14 cellular contexts compared by ENCODE assay signal in genomic region chr11:86183694-86184093, GRCh38.
A peak's percentile ranks its signal among the peaks of the same experiment; 100 is the strongest.
DNase-seq lines count a peak whose midpoint lies in the region; ATAC-seq, FAIRE-seq and TF ChIP-seq lines count a peak whose summit lies in the region.
"Had no signal": no experiment of that assay in that cellular context is flagged by ENCODE, and none has a peak within 500 bp of the region (broad histone marks: within the 10 kb centered on the region; RNA-seq: fewer than 3 reads in every experiment).

No MANE protein-coding gene starts in this region.

- TF ChIP-seq RAD21 in A549 (conservative IDR thresholded peaks at IDR 0.05 in 1 of 2, IDR thresholded peaks at IDR 0.05 in 1 of 2): no peak
- TF ChIP-seq RAD21 in HCT116 (IDR thresholded peaks at IDR 0.05; ENCODE audit: low read depth): no peak

- H4K20me1 ChIP-seq in HCT116 (ENCODE audit: insufficient read depth) (no peaks in the 10 kb centered on the region), SU-DHL-6 (ENCODE audit: low read depth, low read length) (no peaks in the 10 kb centered on the region)

- TF ChIP-seq CTCF in A549 (IDR thresholded peaks at IDR 0.05) (no peak), HCT116 (IDR thresholded peaks at IDR 0.05 in 2 of 3, conservative IDR thresholded peaks at IDR 0.05 in 1 of 3; ENCODE audit: borderline replicate concordance in 1 of 3, insufficient read depth in 1 of 3, low read depth in 2 of 3, low read length in 2 of 3) (no peak), SU-DHL-6 (IDR thresholded peaks at IDR 0.05; ENCODE audit: insufficient read depth, low read length, poor library complexity, severe bottlenecking) (no peak), foreskin keratinocyte (conservative IDR thresholded peaks at IDR 0.05) (no peak)

- H3K36me3 Mint-ChIP-seq in naive thymus-derived CD8-positive, alpha-beta T cell: no peaks in the 10 kb centered on the region
- H3K36me3 Mint-ChIP-seq: IgD-negative memory B cell; natural killer cell; stimulated activated memory B cell treated with anti-CD40 and anti-IgM and Interleukin-4, amounts not matched to agents 10 μg/mL and 1 μg/mL and 100 μg/mL, for 72 hours had no signal

- no TSS peak for BruUV-seq in HCT116 (replicated peaks; lab: Mats Ljungman, UMichigan)

- peaks cover 0 to 4% (median 0%) of the 10 kb centered on the region in 5 donors for H3K27me3 Mint-ChIP-seq in naive thymus-derived CD8-positive, alpha-beta T cell
- H3K27me3 Mint-ChIP-seq: IgD-negative memory B cell; stimulated activated memory B cell treated with anti-CD40 and anti-IgM and Interleukin-4, amounts not matched to agents 10 μg/mL and 1 μg/mL and 100 μg/mL, for 72 hours had no signal

- POLR2A ChIA-PET in A549 (lab: Yijun Ruan, JAX) (no interaction called here), HCT116 (lab: Charles Lee) (no interaction called here), HEK293T (lab: Yijun Ruan, JAX) (no interaction called here)
- POLR2A ChIA-PET in naive thymus-derived CD8-positive, alpha-beta T cell (lab: Charles Lee): no interaction called here

- DNase-seq in A549 (ENCODE audit: low read depth in 1 of 2, low spot score in 1 of 2): no peak
- DNase-seq in HCT116 (ENCODE audit: low read depth, low spot score): no peak
- DNase-seq in foreskin keratinocyte: peak in 1 of 2 donors; percentile 69
- DNase-seq in MG63: no peak
- DNase-seq in C1 segment of cervical spinal cord (lab: John Stamatoyannopoulos, UW): no peak
- no peak for DNase-seq in HEK293T (ENCODE audit: extremely low spot score)
- DNase-seq in naive thymus-derived CD8-positive, alpha-beta T cell: no peak
- DNase-seq: Caco-2, foreskin melanocyte, natural killer cell had no signal

- TF ChIP-seq EP300 in A549 (IDR thresholded peaks at IDR 0.05): no peak

- WGBS in A549 (ENCODE audit: missing lambda C conversion rate): 44% methylated on average over 2 of the region's 2 CpGs

- H3K4me3 ChIP-seq in A549 (no peak overlapping the region), HCT116 (replicated peaks in 1 of 2; ENCODE audit: low read depth in 1 of 2, low read length in 2 of 2) (no peak overlapping the region), SU-DHL-6 (ENCODE audit: insufficient read depth, low read length, poor library complexity, severe bottlenecking) (no peak overlapping the region), MG63 (no peak overlapping the region)

- peaks cover 0 to 1% (median 0%) of the 10 kb centered on the region in 4 donors for H3K4me1 Mint-ChIP-seq in naive thymus-derived CD8-positive, alpha-beta T cell
- H3K4me1 Mint-ChIP-seq: IgD-negative memory B cell, natural killer cell had no signal

- no peak overlapping the region for H3K9ac ChIP-seq in HCT116 (ENCODE audit: low read length)
- H3K9ac ChIP-seq in SU-DHL-6 (ENCODE audit: low read length): no peak overlapping the region

- peak overlapping the region in 1 of 10 donors; percentile 28 for H3K27ac Mint-ChIP-seq in naive thymus-derived CD8-positive, alpha-beta T cell
- H3K27ac Mint-ChIP-seq: IgD-negative memory B cell; natural killer cell; stimulated activated memory B cell treated with anti-CD40 and anti-IgM and Interleukin-4, amounts not matched to agents 10 μg/mL and 1 μg/mL and 100 μg/mL, for 72 hours had no signal

- RAD21 ChIA-PET in HCT116 (lab: Charles Lee; ENCODE audit: low non-redundant PET in 1 of 2, low total read pairs in 2 of 2, uncharacterized antibody in 2 of 2, unreplicated experiment in 2 of 2): no interaction called here

- H3K4me3 Mint-ChIP-seq in naive thymus-derived CD8-positive, alpha-beta T cell: no peak overlapping the region
- H3K4me3 Mint-ChIP-seq: IgD-negative memory B cell; natural killer cell; stimulated activated memory B cell treated with anti-CD40 and anti-IgM and Interleukin-4, amounts not matched to agents 10 μg/mL and 1 μg/mL and 100 μg/mL, for 72 hours had no signal

- H3K9me3 ChIP-seq in A549 (no peaks in the 10 kb centered on the region), HCT116 (ENCODE audit: control insufficient read depth in 1 of 2, insufficient read depth in 1 of 2, low read depth in 1 of 2, low read length in 2 of 2) (no peaks in the 10 kb centered on the region), SU-DHL-6 (ENCODE audit: insufficient read depth, low read length) (no peaks in the 10 kb centered on the region), MG63 (0 out of 2 replicates have a peak, but pooled peaks cover under 1% of the 10 kb centered on the region)
- H3K9me3 ChIP-seq: Caco-2 had no signal

- peak overlapping the region; percentile 14 to 53; a peak in 2 of 6 replicates for H3K27ac ChIP-seq in A549
- no peak overlapping the region for H3K27ac ChIP-seq in HCT116 (ENCODE audit: low read depth, low read length)
- H3K27ac ChIP-seq in SU-DHL-6 (ENCODE audit: low read depth, low read length): 0 out of 2 replicates have a peak overlapping the region, but pooled peaks have one; percentile 15
- H3K27ac ChIP-seq in foreskin keratinocyte: peak overlapping the region; percentile 91

- CTCF ChIA-PET in A549 (lab: Yijun Ruan, JAX): no interaction called here
- CTCF ChIA-PET in HCT116 (lab: Charles Lee): interaction anchor here (1.0 kb wide), 1 partner anchor 10 kb away, joined by 5 read pairs; no protein-coding TSS in a partner anchor
- CTCF ChIA-PET in HEK293T (lab: Yijun Ruan, JAX): interaction anchor here (1.0 kb wide), 1 partner anchor 10 kb away, joined by 3 read pairs; no protein-coding TSS in a partner anchor

- FAIRE-seq in A549 (lab: Jason Lieb, UNC): no peak

- H3K4me2 ChIP-seq in A549 (peak overlapping the region; percentile 34; the same call in 1 of the 3 replicates), HCT116 (ENCODE audit: low read length) (peak overlapping the region; percentile 46; the same call in 1 of the 2 replicates), SU-DHL-6 (ENCODE audit: low read depth, low read length, poor library complexity, severe bottlenecking) (peak overlapping the region; percentile 29)

- H3F3A ChIP-seq in SU-DHL-6 (ENCODE audit: insufficient read depth): peaks cover 3% of the 10 kb centered on the region; the same call in 1 of the 2 replicates

- ATAC-seq in A549: peak in 1 of 2 experiments; percentile 22; a peak in 2 of 6 replicates
- ATAC-seq in HCT116: peak; percentile 59
- ATAC-seq in foreskin keratinocyte: peak; percentile 86
- ATAC-seq in naive thymus-derived CD8-positive, alpha-beta T cell: no peak
- ATAC-seq: Panc1 had no signal

- TF ChIP-seq POLR2A in A549 (IDR thresholded peaks at IDR 0.05; ENCODE audit: low read length): no peak
- no peak for TF ChIP-seq POLR2A in HCT116 (IDR thresholded peaks at IDR 0.05; ENCODE audit: borderline replicate concordance, extremely low read depth, insufficient read depth, insufficient read length)

- H2AFZ ChIP-seq in HCT116 (ENCODE audit: low read depth, low read length, poor library complexity, severe bottlenecking) (peak overlapping the region; percentile 28), SU-DHL-6 (ENCODE audit: low read depth, low read length, severe bottlenecking) (peak overlapping the region; percentile 50)

- H3K36me3 ChIP-seq in HCT116 (ENCODE audit: control insufficient read depth in 1 of 2, insufficient read depth in 2 of 2, low read length in 2 of 2): no peaks in the 10 kb centered on the region
- no peaks in the 10 kb centered on the region for H3K36me3 ChIP-seq in SU-DHL-6 (ENCODE audit: low read length)
- no peaks in the 10 kb centered on the region for H3K36me3 ChIP-seq in MG63

- H3K27me3 ChIP-seq in HCT116 (ENCODE audit: insufficient read depth, low read length): no peaks in the 10 kb centered on the region
- H3K27me3 ChIP-seq in SU-DHL-6 (ENCODE audit: low read length): no peaks in the 10 kb centered on the region
- H3K27me3 ChIP-seq in foreskin keratinocyte: no peaks in the 10 kb centered on the region
- no peaks in the 10 kb centered on the region for H3K27me3 ChIP-seq in MG63

- intact Hi-C loops in HCT116 (cut with micrococcal nuclease): no loop called here

- H3K9me2 ChIP-seq in HCT116 (ENCODE audit: insufficient read depth): no peaks in the 10 kb centered on the region
- no peaks in the 10 kb centered on the region for H3K9me2 ChIP-seq in SU-DHL-6 (replicated peaks; ENCODE audit: insufficient read depth, low read length)

- H3K4me1 ChIP-seq in A549 (peaks cover 11% of the 10 kb centered on the region), HCT116 (ENCODE audit: control insufficient read depth in 1 of 2, insufficient read depth in 2 of 2, low read length in 2 of 2) (peaks cover 0 to 15% of the 10 kb centered on the region in 2 experiments; a peak in 2 of 4 replicates), foreskin keratinocyte (peaks cover 15% of the 10 kb centered on the region)

- H3K79me2 ChIP-seq in HCT116 (ENCODE audit: insufficient read depth, low read length): no peaks in the 10 kb centered on the region
- H3K79me2 ChIP-seq in SU-DHL-6 (ENCODE audit: insufficient read depth, low read length): no peaks in the 10 kb centered on the region

- H3K9me3 Mint-ChIP-seq in naive thymus-derived CD8-positive, alpha-beta T cell: no peaks in the 10 kb centered on the region
- H3K9me3 Mint-ChIP-seq: IgD-negative memory B cell; natural killer cell; stimulated activated memory B cell treated with anti-CD40 and anti-IgM and Interleukin-4, amounts not matched to agents 10 μg/mL and 1 μg/mL and 100 μg/mL, for 72 hours had no signal

TF ChIP-seq in A549, 52 proteins besides CTCF, POLR2A, EP300 and RAD21 (continues in another document):
- TF ChIP-seq HDAC2 (IDR thresholded peaks at IDR 0.05) (no peak), HOXB5 (CRISPR knock-in tag; IDR thresholded peaks at IDR 0.05) (no peak), SREBF2 (IDR thresholded peaks at IDR 0.05) (no peak)

TF ChIP-seq in HCT116, 20 proteins besides CTCF, POLR2A, EP300 and RAD21 (continues in another document):
- TF ChIP-seq EGR1 (IDR thresholded peaks at IDR 0.05; ENCODE audit: low read depth): no peak
- TF ChIP-seq EZH2 (IDR thresholded peaks at IDR 0.05): no peak
- no peak for TF ChIP-seq YY1 (IDR thresholded peaks at IDR 0.05; ENCODE audit: extremely low read depth, insufficient replicate concordance, low read depth, low read length)
- no peak for TF ChIP-seq MAX (IDR thresholded peaks at IDR 0.05)
- TF ChIP-seq JUND (IDR thresholded peaks at IDR 0.05): no peak

TF ChIP-seq in HEK293T, 16 proteins besides CTCF, POLR2A, EP300 and RAD21:
- TF ChIP-seq FOXM1 (IDR thresholded peaks at IDR 0.05; ENCODE audit: borderline replicate concordance) (no peak), ELF4 (IDR thresholded peaks at IDR 0.05) (no peak), NFRKB (IDR thresholded peaks at IDR 0.05) (no peak), ZNF384 (IDR thresholded peaks at IDR 0.05) (no peak), FOXK2 (IDR thresholded peaks at IDR 0.05) (no peak), SUZ12 (IDR thresholded peaks at IDR 0.05) (no peak)

Comparison
In these comparisons a context has a peak if more than half of its experiments do, and no peak if none do; other contexts are left out.
1. ATAC-seq: peak in HCT116 (single experiment) and foreskin keratinocyte (single experiment); none in naive thymus-derived CD8-positive, alpha-beta T cell (0 of 2).
2. Peak in every context shown above with its lines, with median percentiles within 50 percentile points of each other: H3K4me2 ChIP-seq.